8 cellular contexts compared by ENCODE assay signal in the genomic region with DNA sequence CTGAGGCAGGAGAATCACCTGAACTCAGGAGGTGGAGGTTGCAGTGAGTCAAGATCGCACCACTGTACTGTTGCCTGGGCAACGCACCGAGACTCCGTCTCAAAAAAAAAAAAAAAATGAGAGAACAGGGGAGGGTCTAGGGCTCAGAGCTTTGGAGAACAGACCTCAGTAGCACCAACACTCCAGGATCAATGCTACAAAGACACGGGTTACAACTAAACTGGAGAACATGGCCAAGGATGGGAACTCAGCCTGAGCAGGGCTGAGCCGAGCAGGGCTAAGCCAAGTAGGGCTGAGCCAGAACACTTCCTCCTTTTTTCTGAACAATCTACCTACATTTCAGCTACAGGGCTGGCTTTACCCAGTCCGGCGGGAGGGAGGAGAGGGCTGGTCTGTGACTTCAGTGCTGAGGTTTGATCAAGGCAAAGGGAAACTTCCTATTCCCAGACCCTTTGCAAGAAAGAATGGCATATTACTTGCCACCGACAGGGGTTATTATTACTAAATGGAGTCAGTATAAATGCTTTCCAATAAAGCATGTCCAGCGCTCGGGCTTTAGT. TPM values are rescaled to one million over a fixed set of nuclear protein-coding genes. Genes with fewer than 3 reads are reported as not detected.
DNase-seq lines count a peak whose midpoint lies in the region; ATAC-seq and TF ChIP-seq lines count a peak whose summit lies in the region.

No MANE protein-coding gene starts in this region.

- intact Hi-C loops in breast epithelium (cut with DNase I; ENCODE audit: low total_unique reads): no loop called here
- intact Hi-C loops in right lobe of liver (cut with DNase I): loop anchor here in 1 of 2 donors (10.0 kb wide), 1 partner anchor 107 kb away; no protein-coding TSS in a partner anchor
- intact Hi-C loops in thyroid gland (cut with DNase I): no loop called here

- H3K36me3 ChIP-seq in BLaER1 treated with 17β-estradiol and CSF1 and Interleukin-3, amounts not matched to agents 10 nM and 100 nM: peaks cover 0 to 16% (median 0%) of the 10 kb centered on the region in 11 experiments; a peak in 4 of 22 replicates
- H3K36me3 ChIP-seq in breast epithelium (no peaks in the 10 kb centered on the region), right lobe of liver (no peaks in the 10 kb centered on the region), thyroid gland (no peaks in the 10 kb centered on the region)

- no peak for TF ChIP-seq POLR2A in breast epithelium (IDR thresholded peaks at IDR 0.05)
- no peak for TF ChIP-seq POLR2A in right lobe of liver (IDR thresholded peaks at IDR 0.05)
- no peak for TF ChIP-seq POLR2A in thyroid gland (IDR thresholded peaks at IDR 0.05)

- 50% methylated on average over 5 of the region's 11 CpGs for WGBS in right lobe of liver (ENCODE audit: insufficient coverage, low coverage, low lambda C conversion rate, missing lambda C conversion rate)
- WGBS in thyroid gland, 2 donors: 45 to 48% methylated on average over 11 of the region's 11 CpGs

- no peaks in the 10 kb centered on the region for H3K27me3 ChIP-seq in BLaER1 treated with 17β-estradiol and CSF1 and Interleukin-3, amounts not matched to agents 10 nM and 100 nM
- H3K27me3 ChIP-seq in breast epithelium (no peaks in the 10 kb centered on the region), right lobe of liver (no peaks in the 10 kb centered on the region), thyroid gland (no peaks in the 10 kb centered on the region)

- TF ChIP-seq CTCF in breast epithelium (IDR thresholded peaks at IDR 0.05) (peak in 1 of 3 donors; percentile 17), right lobe of liver (IDR thresholded peaks at IDR 0.05) (no peak), thyroid gland (IDR thresholded peaks at IDR 0.05) (no peak)

- H4K20me1 ChIP-seq in BLaER1 treated with 17β-estradiol and CSF1 and Interleukin-3, amounts not matched to agents 10 nM and 100 nM: 0 out of 22 replicates have a peak, but pooled peaks cover 0 to 1% (median 0%) of the 10 kb centered on the region in 11 experiments

- peak overlapping the region; percentile 85 to 95 (median 88) for H3K9ac ChIP-seq in BLaER1 treated with 17β-estradiol and CSF1 and Interleukin-3, amounts not matched to agents 10 nM and 100 nM

- H3K4me1 ChIP-seq in BLaER1 treated with 17β-estradiol and CSF1 and Interleukin-3, amounts not matched to agents 10 nM and 100 nM: peaks cover 56 to 91% (median 77%) of the 10 kb centered on the region in 10 experiments
- H3K4me1 ChIP-seq in breast epithelium (no peaks in the 10 kb centered on the region), right lobe of liver (peaks cover 0 to 5% (median 0%) of the 10 kb centered on the region in 4 donors), thyroid gland (peaks cover 0 to 12% of the 10 kb centered on the region in 2 donors)

- H3K4me3 ChIP-seq in BLaER1 treated with 17β-estradiol and CSF1 and Interleukin-3, amounts not matched to agents 10 nM and 100 nM: peak overlapping the region; percentile 54 to 76 (median 65)
- H3K4me3 ChIP-seq in breast epithelium: peak overlapping the region; percentile 59 to 78 (median 65)
- peak overlapping the region; percentile 36 to 53 (median 47) for H3K4me3 ChIP-seq in right lobe of liver
- H3K4me3 ChIP-seq in thyroid gland (replicated peaks in 1 of 3): peak overlapping the region in 1 of 3 donors; percentile 38

- H3K9me3 ChIP-seq in BLaER1 treated with 17β-estradiol and CSF1 and Interleukin-3, amounts not matched to agents 10 nM and 100 nM (replicated peaks in 1 of 11): no peaks in the 10 kb centered on the region
- H3K9me3 ChIP-seq in breast epithelium: no peaks in the 10 kb centered on the region
- no peaks in the 10 kb centered on the region for H3K9me3 ChIP-seq in right lobe of liver
- H3K9me3 ChIP-seq in thyroid gland: no peaks in the 10 kb centered on the region

- peak; percentile 91 for DNase-seq in SKM-1 treated with dmso at 0.1 percent for 144 hours (lab: John Stamatoyannopoulos, UW; ENCODE audit: unreplicated experiment)
- DNase-seq in breast epithelium (ENCODE audit: low spot score in 2 of 2): no peak
- DNase-seq in right lobe of liver: peak in 1 of 3 donors; percentile 32
- peak; percentile 8 to 20 for DNase-seq in thyroid gland
- no peak for DNase-seq in HCEC 1CT

- H3K27ac ChIP-seq in BLaER1 treated with 17β-estradiol and CSF1 and Interleukin-3, amounts not matched to agents 10 nM and 100 nM: peak overlapping the region; percentile 90 to 99 (median 97)
- H3K27ac ChIP-seq in breast epithelium: peak overlapping the region; percentile 92 to 93
- peak overlapping the region; percentile 65 to 86 (median 72) for H3K27ac ChIP-seq in right lobe of liver
- H3K27ac ChIP-seq in thyroid gland: peak overlapping the region in 2 of 3 donors; percentile 83 to 89

- peak overlapping the region; percentile 80 to 98 (median 94) for H3K4me2 ChIP-seq in BLaER1 treated with 17β-estradiol and CSF1 and Interleukin-3, amounts not matched to agents 10 nM and 100 nM

- ATAC-seq in GM19372 (IDR thresholded peaks at IDR 0.05; ENCODE audit: low read depth, unreplicated experiment) (peak; percentile 38), HG03378 (IDR thresholded peaks at IDR 0.05; ENCODE audit: unreplicated experiment) (peak; percentile 42), right lobe of liver (peak; percentile 39 to 65 (median 58))

RNA-seq across cellular contexts. Expression of gene CASP8, which starts 2.9 kb away (rescaled TPM):
- total RNA-seq in breast epithelium (10 to 100 TPM; 18.2 to 28.8 (median 21.3) TPM), right lobe of liver (10 to 100 TPM in 5 of 6 experiments, 1 to 10 TPM in 1; 8.8 to 14.8 (median 11.5) TPM), thyroid gland (10 to 100 TPM in 2 of 4 donors, 1 to 10 TPM in 2; 8.7 to 14.1 (median 9.6) TPM)

Comparison
In these comparisons a context has a peak if more than half of its experiments do, and no peak if none do; other contexts are left out.
1. DNase-seq: peak in SKM-1 treated with dmso at 0.1 percent for 144 hours (single experiment) and thyroid gland (2 of 2); none in breast epithelium (0 of 2) and HCEC 1CT (single experiment).
2. Peak in every context shown above with its lines, with median percentiles within 50 percentile points of each other: H3K27ac ChIP-seq and ATAC-seq.